In genomic region chr11:45082744-45083543, GRCh38 we compare ENCODE assay signal across 10 cellular contexts.
DNase-seq lines count a peak whose midpoint lies in the region; ATAC-seq and TF ChIP-seq lines count a peak whose summit lies in the region.
"Had no signal": no experiment of that assay in that cellular context is flagged by ENCODE, and none has a peak within 500 bp of the region (broad histone marks: within the 10 kb centered on the region; RNA-seq: fewer than 3 reads in every experiment).

No MANE protein-coding gene starts in this region.

- H3K9me2 ChIP-seq in HCT116 (ENCODE audit: insufficient read depth) = no peaks in the 10 kb centered on the region

- no peak for TF ChIP-seq CTCF in HCT116 (IDR thresholded peaks at IDR 0.05 in 2 of 3, conservative IDR thresholded peaks at IDR 0.05 in 1 of 3; ENCODE audit: borderline replicate concordance in 1 of 3, insufficient read depth in 1 of 3, low read depth in 2 of 3, low read length in 2 of 3)

- POLR2A ChIA-PET in HCT116 (lab: Charles Lee) = no interaction called here

- CTCF ChIA-PET in HCT116 (lab: Charles Lee) = interaction anchor here (0.7 to 1.8 kb wide), 5 partner anchors 13 to 518 kb away, joined by 3 to 7 read pairs (median 4); partner anchors contain the start of gene CD82

- H4K20me1 ChIP-seq in BLaER1 (no peaks in the 10 kb centered on the region), HCT116 (ENCODE audit: insufficient read depth) (no peaks in the 10 kb centered on the region)

- H3K9me3 ChIP-seq in BLaER1 = peaks cover 7% of the 10 kb centered on the region; the same call in 1 of the 2 replicates
- H3K9me3 ChIP-seq in HCT116 (ENCODE audit: control insufficient read depth in 1 of 2, insufficient read depth in 1 of 2, low read depth in 1 of 2, low read length in 2 of 2) = no peaks in the 10 kb centered on the region
- H3K9me3 ChIP-seq: transverse colon had no signal

- peaks cover 99% of the 10 kb centered on the region for H3K4me1 ChIP-seq in BLaER1
- no peaks in the 10 kb centered on the region for H3K4me1 ChIP-seq in HCT116 (ENCODE audit: control insufficient read depth in 1 of 2, insufficient read depth in 2 of 2, low read length in 2 of 2)

- H3K79me2 ChIP-seq in HCT116 (ENCODE audit: insufficient read depth, low read length) = no peaks in the 10 kb centered on the region

- no peak for TF ChIP-seq RAD21 in HCT116 (IDR thresholded peaks at IDR 0.05; ENCODE audit: low read depth)

- no peak overlapping the region for H2AFZ ChIP-seq in HCT116 (ENCODE audit: low read depth, low read length, poor library complexity, severe bottlenecking)

- peak; percentile 30 for ATAC-seq in HCT116
- peak; percentile 29 for ATAC-seq in left lobe of liver

- no TSS peak for BruUV-seq in HCT116 (replicated peaks; lab: Mats Ljungman, UMichigan)

- intact Hi-C loops in HCT116 (cut with micrococcal nuclease) = no loop called here

- peak overlapping the region; percentile 92 for H3K4me2 ChIP-seq in BLaER1
- H3K4me2 ChIP-seq in HCT116 (ENCODE audit: low read length) = no peak overlapping the region

- RAD21 ChIA-PET in HCT116 (lab: Charles Lee; ENCODE audit: low non-redundant PET in 1 of 2, low total read pairs in 2 of 2, uncharacterized antibody in 2 of 2, unreplicated experiment in 2 of 2) = no interaction called here

- H3K9ac ChIP-seq in BLaER1 (peak overlapping the region; percentile 48; the same call in 1 of the 2 replicates), HCT116 (ENCODE audit: low read length) (no peak overlapping the region)

- no peaks in the 10 kb centered on the region for H3K27me3 ChIP-seq in BLaER1
- H3K27me3 ChIP-seq in HCT116 (ENCODE audit: insufficient read depth, low read length) = peaks cover 11% of the 10 kb centered on the region
- H3K27me3 ChIP-seq: transverse colon had no signal

- H3K4me3 ChIP-seq in BLaER1 (no peak overlapping the region), HCT116 (replicated peaks in 1 of 2; ENCODE audit: low read depth in 1 of 2, low read length in 2 of 2) (no peak overlapping the region)
- H3K4me3 ChIP-seq: transverse colon had no signal

- H3K27ac ChIP-seq in BLaER1 (peak overlapping the region; percentile 91), HCT116 (ENCODE audit: low read depth, low read length) (no peak overlapping the region)
- H3K27ac ChIP-seq: transverse colon had no signal

- DNase-seq in HCT116 (ENCODE audit: low read depth, low spot score) = no peak
- peak; percentile 73 for DNase-seq in SKM-1 treated with dmso at 0.1 percent for 144 hours (lab: John Stamatoyannopoulos, UW; ENCODE audit: unreplicated experiment)
- DNase-seq in left lobe of liver (ENCODE audit: low spot score) = no peak
- DNase-seq in NCI-H524 treated with DMSO at 0.1 percent for 48 hours (lab: John Stamatoyannopoulos, UW) = no peak
- DNase-seq in activated CD4-positive, alpha-beta T cell treated with anti-CD3 and anti-CD28 coated beads for 4 hours = no peak
- DNase-seq in effector CD4-positive, alpha-beta T cell = no peak
- DNase-seq in NCI-H1048 (lab: John Stamatoyannopoulos, UW) = no peak
- DNase-seq: NCI-H1105 treated with DMSO at 0.1 percent for 48 hours, transverse colon had no signal

- no peak for TF ChIP-seq POLR2A in HCT116 (IDR thresholded peaks at IDR 0.05; ENCODE audit: borderline replicate concordance, extremely low read depth, insufficient read depth, insufficient read length)

- no peaks in the 10 kb centered on the region for H3K36me3 ChIP-seq in BLaER1
- no peaks in the 10 kb centered on the region for H3K36me3 ChIP-seq in HCT116 (ENCODE audit: control insufficient read depth in 1 of 2, insufficient read depth in 2 of 2, low read length in 2 of 2)
- H3K36me3 ChIP-seq: transverse colon had no signal

TF ChIP-seq in HCT116, 20 proteins besides CTCF, POLR2A, EP300 and RAD21:
- TF ChIP-seq JUND (IDR thresholded peaks at IDR 0.05) = no peak
- no peak for TF ChIP-seq MAX (IDR thresholded peaks at IDR 0.05)
- no peak for TF ChIP-seq TCF7L2 (IDR thresholded peaks at IDR 0.05; ENCODE audit: borderline replicate concordance, extremely low read depth, insufficient read depth, insufficient read length)
- no peak for TF ChIP-seq SRF (IDR thresholded peaks at IDR 0.05; ENCODE audit: low read depth)
- no peak for TF ChIP-seq ZNF274 (IDR thresholded peaks at IDR 0.05; ENCODE audit: low read depth, low read length)
- no peak for TF ChIP-seq CBX3 (IDR thresholded peaks at IDR 0.05; ENCODE audit: low read depth)
- no peak for TF ChIP-seq EGR1 (IDR thresholded peaks at IDR 0.05; ENCODE audit: low read depth)
- TF ChIP-seq REST (IDR thresholded peaks at IDR 0.05; ENCODE audit: low read depth) = no peak
- TF ChIP-seq ELF1 (IDR thresholded peaks at IDR 0.05; ENCODE audit: borderline replicate concordance, low read depth) = no peak
